ENCODE assay signal across 13 cellular contexts in genomic region chr16:85171004-85171808, GRCh38. TPM values are rescaled to one million over a fixed set of nuclear protein-coding genes. Genes with fewer than 3 reads are reported as not detected.
DNase-seq lines count a peak whose midpoint lies in the region; ATAC-seq and TF ChIP-seq lines count a peak whose summit lies in the region.
"Had no signal": no experiment of that assay in that cellular context is flagged by ENCODE, and none has a peak within 500 bp of the region (broad histone marks: within the 10 kb centered on the region; RNA-seq: fewer than 3 reads in every experiment).

No MANE protein-coding gene starts in this region.

- H3K4me3 Mint-ChIP-seq in chondrocyte (ENCODE audit: unreplicated experiment) (peak overlapping the region; percentile 69), CD14-positive monocyte (peak overlapping the region in 1 of 2 donors; percentile 76)

- DNase-seq in heart right ventricle: no peak
- DNase-seq in Right ventricle myocardium inferior (ENCODE audit: missing footprints): no peak
- DNase-seq in chondrocyte (ENCODE audit: low spot score): no peak
- DNase-seq in CD14-positive monocyte (ENCODE audit: low spot score): no peak
- DNase-seq in GM13977 (ENCODE audit: low spot score): no peak
- DNase-seq: CD4-positive, CD25-positive, alpha-beta regulatory T cell; GOT3; NCI-H2171 treated with DMSO at 0.1 percent for 48 hours had no signal

- H3K27me3 Mint-ChIP-seq in chondrocyte (ENCODE audit: low read depth) (no peaks in the 10 kb centered on the region), CD14-positive monocyte (ENCODE audit: low read depth in 3 of 3) (peaks cover 70 to 87% (median 73%) of the 10 kb centered on the region in 3 donors)

- H3K36me3 ChIP-seq in heart right ventricle (no peaks in the 10 kb centered on the region), muscle layer of duodenum (ENCODE audit: control insufficient read depth in 1 of 2, insufficient read depth in 2 of 2, low read length in 2 of 2) (no peaks in the 10 kb centered on the region), urinary bladder (ENCODE audit: insufficient read depth) (no peaks in the 10 kb centered on the region)

- 96 to 97% methylated on average over 47 to 48 of the region's 48 CpGs for WGBS in heart right ventricle, 2 donors
- 79% methylated on average over 48 of the region's 48 CpGs for WGBS in urinary bladder

- H3K27me3 ChIP-seq in heart right ventricle (peaks cover 0 to 65% (median 0%) of the 10 kb centered on the region in 7 donors), muscle layer of duodenum (ENCODE audit: low read depth, low read length) (no peaks in the 10 kb centered on the region)

- H3K9me3 ChIP-seq in heart right ventricle: no peaks in the 10 kb centered on the region
- no peaks in the 10 kb centered on the region for H3K9me3 ChIP-seq in muscle layer of duodenum (ENCODE audit: control insufficient read depth in 1 of 2, low read length in 2 of 2)

- in situ Hi-C loops in GM13977 (cut with MboI; ENCODE audit: low pct_unique_long_range_greater_than_20kb, low sequenced_read_pairs, unreplicated experiment): no loop called here

- peaks cover 53% of the 10 kb centered on the region for H3K4me1 Mint-ChIP-seq in chondrocyte (ENCODE audit: low read depth)
- peaks cover 7% of the 10 kb centered on the region for H3K4me1 Mint-ChIP-seq in CD14-positive monocyte

- H3K36me3 Mint-ChIP-seq in chondrocyte (ENCODE audit: low read depth) (no peaks in the 10 kb centered on the region), CD14-positive monocyte (peaks cover 0 to 2% of the 10 kb centered on the region in 2 donors)
- H3K36me3 Mint-ChIP-seq: CD4-positive, CD25-positive, alpha-beta regulatory T cell had no signal

- H3K27ac ChIP-seq in heart right ventricle (peak overlapping the region in 1 of 10 donors; percentile 57), muscle layer of duodenum (ENCODE audit: low read length) (no peak overlapping the region), urinary bladder (ENCODE audit: low read depth) (no peak overlapping the region)

- H3K4me1 ChIP-seq in heart right ventricle (peaks cover 6 to 86% (median 76%) of the 10 kb centered on the region in 9 donors), muscle layer of duodenum (ENCODE audit: control insufficient read depth in 1 of 2, insufficient read depth in 2 of 2, low read length in 2 of 2) (peaks cover 9 to 85% of the 10 kb centered on the region in 2 donors), urinary bladder (ENCODE audit: insufficient read depth) (peaks cover 2% of the 10 kb centered on the region)

- peak overlapping the region in 7 of 10 donors; percentile 26 to 61 (median 47) for H3K4me3 ChIP-seq in heart right ventricle
- H3K4me3 ChIP-seq in muscle layer of duodenum (ENCODE audit: low read depth in 1 of 2, low read length in 2 of 2): peak overlapping the region; percentile 48 to 59
- peak overlapping the region; percentile 32 for H3K4me3 ChIP-seq in urinary bladder (ENCODE audit: low read depth, low read length)

- no peaks in the 10 kb centered on the region for H3K9me3 Mint-ChIP-seq in chondrocyte (ENCODE audit: low read depth)
- H3K9me3 Mint-ChIP-seq in CD14-positive monocyte: peaks cover 0 to 16% (median 3%) of the 10 kb centered on the region in 7 donors

- intact Hi-C loops in heart right ventricle (cut with DNase I): loop anchor here in 6 of 10 donors (5.0 to 10.0 kb wide), 6 partner anchors 46 to 64 kb away; no protein-coding TSS in a partner anchor
- intact Hi-C loops in Right ventricle myocardium inferior (cut with DNase I): loop anchor here (5.0 kb wide), 2 partner anchors 36 to 49 kb away; no protein-coding TSS in a partner anchor
- intact Hi-C loops in CD14-positive monocyte (cut with micrococcal nuclease): no loop called here

- no peak overlapping the region for H3K27ac Mint-ChIP-seq in chondrocyte (ENCODE audit: unreplicated experiment)
- H3K27ac Mint-ChIP-seq in CD14-positive monocyte: peak overlapping the region in 1 of 7 donors; percentile 15

- no peak for TF ChIP-seq CTCF in heart right ventricle (IDR thresholded peaks at IDR 0.05)
- TF ChIP-seq CTCF in chondrocyte (IDR thresholded peaks at IDR 0.05): no peak
- TF ChIP-seq CTCF in CD14-positive monocyte (IDR thresholded peaks at IDR 0.05): no peak
- no peak for TF ChIP-seq CTCF in GM13977 (IDR thresholded peaks at IDR 0.05; ENCODE audit: extremely low read depth, insufficient read depth, missing control alignments)

- peak in 1 of 8 donors; percentile 17 for ATAC-seq in heart right ventricle
- ATAC-seq in Right ventricle myocardium inferior: no peak
- no peak for ATAC-seq in GM21825 (IDR thresholded peaks at IDR 0.05; ENCODE audit: unreplicated experiment)

RNA-seq across cellular contexts. Expression of gene CIBAR2, which starts 58.9 kb away (rescaled TPM):
- total RNA-seq in heart right ventricle (not detected), Right ventricle myocardium inferior (not detected), chondrocyte (not detected in 3 replicates), urinary bladder (not detected)
- polyA plus RNA-seq in heart right ventricle (not detected), urinary bladder (not detected), CD14-positive monocyte (not detected)
- total RNA-seq: CD4-positive, CD25-positive, alpha-beta regulatory T cell; HT1080; lung microvascular endothelial cell had no signal
- polyA plus RNA-seq: CD4-positive, CD25-positive, alpha-beta regulatory T cell had no signal

Comparison
In these comparisons a context has a peak if more than half of its experiments do, and no peak if none do; other contexts are left out.
1. intact Hi-C loops: an anchor here in heart right ventricle (5.0 to 10.0 kb wide) and Right ventricle myocardium inferior (5.0 kb wide); none called in CD14-positive monocyte.